In genomic region chr12:112163471-112164325, GRCh38 we compare ENCODE assay signal across 1 cellular context.
TF ChIP-seq lines count a peak whose summit lies in the region.

No MANE protein-coding gene starts in this region.

TF ChIP-seq in GM23338, 12 proteins besides CTCF, POLR2A, EP300 and RAD21 (continued from another document):
- TF ChIP-seq, protein P1, sequence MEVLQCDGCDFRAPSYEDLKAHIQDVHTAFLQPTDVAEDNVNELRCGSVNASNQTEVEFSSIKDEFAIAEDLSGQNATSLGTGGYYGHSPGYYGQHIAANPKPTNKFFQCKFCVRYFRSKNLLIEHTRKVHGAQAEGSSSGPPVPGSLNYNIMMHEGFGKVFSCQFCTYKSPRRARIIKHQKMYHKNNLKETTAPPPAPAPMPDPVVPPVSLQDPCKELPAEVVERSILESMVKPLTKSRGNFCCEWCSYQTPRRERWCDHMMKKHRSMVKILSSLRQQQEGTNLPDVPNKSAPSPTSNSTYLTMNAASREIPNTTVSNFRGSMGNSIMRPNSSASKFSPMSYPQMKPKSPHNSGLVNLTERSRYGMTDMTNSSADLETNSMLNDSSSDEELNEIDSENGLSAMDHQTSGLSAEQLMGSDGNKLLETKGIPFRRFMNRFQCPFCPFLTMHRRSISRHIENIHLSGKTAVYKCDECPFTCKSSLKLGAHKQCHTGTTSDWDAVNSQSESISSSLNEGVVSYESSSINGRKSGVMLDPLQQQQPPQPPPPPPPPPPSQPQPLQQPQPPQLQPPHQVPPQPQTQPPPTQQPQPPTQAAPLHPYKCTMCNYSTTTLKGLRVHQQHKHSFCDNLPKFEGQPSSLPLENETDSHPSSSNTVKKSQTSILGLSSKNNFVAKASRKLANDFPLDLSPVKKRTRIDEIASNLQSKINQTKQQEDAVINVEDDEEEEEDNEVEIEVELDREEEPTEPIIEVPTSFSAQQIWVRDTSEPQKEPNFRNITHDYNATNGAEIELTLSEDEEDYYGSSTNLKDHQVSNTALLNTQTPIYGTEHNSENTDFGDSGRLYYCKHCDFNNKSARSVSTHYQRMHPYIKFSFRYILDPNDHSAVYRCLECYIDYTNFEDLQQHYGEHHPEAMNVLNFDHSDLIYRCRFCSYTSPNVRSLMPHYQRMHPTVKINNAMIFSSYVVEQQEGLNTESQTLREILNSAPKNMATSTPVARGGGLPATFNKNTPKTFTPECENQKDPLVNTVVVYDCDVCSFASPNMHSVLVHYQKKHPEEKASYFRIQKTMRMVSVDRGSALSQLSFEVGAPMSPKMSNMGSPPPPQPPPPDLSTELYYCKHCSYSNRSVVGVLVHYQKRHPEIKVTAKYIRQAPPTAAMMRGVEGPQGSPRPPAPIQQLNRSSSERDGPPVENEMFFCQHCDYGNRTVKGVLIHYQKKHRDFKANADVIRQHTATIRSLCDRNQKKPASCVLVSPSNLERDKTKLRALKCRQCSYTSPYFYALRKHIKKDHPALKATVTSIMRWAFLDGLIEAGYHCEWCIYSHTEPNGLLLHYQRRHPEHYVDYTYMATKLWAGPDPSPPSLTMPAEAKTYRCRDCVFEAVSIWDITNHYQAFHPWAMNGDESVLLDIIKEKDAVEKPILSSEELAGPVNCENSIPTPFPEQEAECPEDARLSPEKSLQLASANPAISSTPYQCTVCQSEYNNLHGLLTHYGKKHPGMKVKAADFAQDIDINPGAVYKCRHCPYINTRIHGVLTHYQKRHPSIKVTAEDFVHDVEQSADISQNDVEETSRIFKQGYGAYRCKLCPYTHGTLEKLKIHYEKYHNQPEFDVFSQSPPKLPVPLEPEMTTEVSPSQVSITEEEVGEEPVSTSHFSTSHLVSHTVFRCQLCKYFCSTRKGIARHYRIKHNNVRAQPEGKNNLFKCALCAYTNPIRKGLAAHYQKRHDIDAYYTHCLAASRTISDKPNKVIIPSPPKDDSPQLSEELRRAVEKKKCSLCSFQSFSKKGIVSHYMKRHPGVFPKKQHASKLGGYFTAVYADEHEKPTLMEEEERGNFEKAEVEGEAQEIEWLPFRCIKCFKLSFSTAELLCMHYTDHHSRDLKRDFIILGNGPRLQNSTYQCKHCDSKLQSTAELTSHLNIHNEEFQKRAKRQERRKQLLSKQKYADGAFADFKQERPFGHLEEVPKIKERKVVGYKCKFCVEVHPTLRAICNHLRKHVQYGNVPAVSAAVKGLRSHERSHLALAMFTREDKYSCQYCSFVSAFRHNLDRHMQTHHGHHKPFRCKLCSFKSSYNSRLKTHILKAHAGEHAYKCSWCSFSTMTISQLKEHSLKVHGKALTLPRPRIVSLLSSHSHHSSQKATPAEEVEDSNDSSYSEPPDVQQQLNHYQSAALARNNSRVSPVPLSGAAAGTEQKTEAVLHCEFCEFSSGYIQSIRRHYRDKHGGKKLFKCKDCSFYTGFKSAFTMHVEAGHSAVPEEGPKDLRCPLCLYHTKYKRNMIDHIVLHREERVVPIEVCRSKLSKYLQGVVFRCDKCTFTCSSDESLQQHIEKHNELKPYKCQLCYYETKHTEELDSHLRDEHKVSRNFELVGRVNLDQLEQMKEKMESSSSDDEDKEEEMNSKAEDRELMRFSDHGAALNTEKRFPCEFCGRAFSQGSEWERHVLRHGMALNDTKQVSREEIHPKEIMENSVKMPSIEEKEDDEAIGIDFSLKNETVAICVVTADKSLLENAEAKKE (CRISPR knock-in tag; IDR thresholded peaks at IDR 0.05), result no peak
- TF ChIP-seq NANOG (IDR thresholded peaks at IDR 0.05; ENCODE audit: borderline replicate concordance), result no peak
- no peak for TF ChIP-seq CREB1 (CRISPR knock-in tag; IDR thresholded peaks at IDR 0.05; ENCODE audit: low read depth)
- TF ChIP-seq ZNF331 (CRISPR knock-in tag; IDR thresholded peaks at IDR 0.05; ENCODE audit: low read depth), result no peak
TF ChIP-seq in GM23338: peak in this region for 0.
